8 cellular contexts compared by ENCODE assay signal in genomic region chr2:232911712-232912277, GRCh38.
"Had no signal": no experiment of that assay in that cellular context is flagged by ENCODE, and none has a peak within 500 bp of the region (broad histone marks: within the 10 kb centered on the region; RNA-seq: fewer than 3 reads in every experiment).

No MANE protein-coding gene starts in this region.

- H3K4me3 ChIP-seq: GM12878 had no signal

- DNase-seq: GDM1, GF-D8 had no signal

- ATAC-seq: GM12878 had no signal

- FAIRE-seq: G401.6, GM12878, GM12891, GM12892, GM18507, GM19239 had no signal
